ENCODE assay signal across 12 cellular contexts in genomic region chr5:167565555-167565954, GRCh38.
DNase-seq lines count a peak whose midpoint lies in the region; ATAC-seq and TF ChIP-seq lines count a peak whose summit lies in the region.
"Had no signal": no experiment of that assay in that cellular context is flagged by ENCODE, and none has a peak within 500 bp of the region (broad histone marks: within the 10 kb centered on the region; RNA-seq: fewer than 3 reads in every experiment).

No MANE protein-coding gene starts in this region.

- no peak overlapping the region for H3K4me3 ChIP-seq in OCI-LY1 (ENCODE audit: low read depth, low read length, poor library complexity, severe bottlenecking)
- H3K4me3 ChIP-seq in epithelial cell of proximal tubule (ENCODE audit: low read depth, low read length): no peak overlapping the region
- H3K4me3 ChIP-seq: sigmoid colon, SK-N-MC had no signal

- no peaks in the 10 kb centered on the region for H3K9me2 ChIP-seq in OCI-LY1 (ENCODE audit: low read depth, low read length)

- H3K79me2 ChIP-seq in OCI-LY1 (ENCODE audit: insufficient read depth, low read length): no peaks in the 10 kb centered on the region

- DNase-seq in NCI-H748 (lab: John Stamatoyannopoulos, UW; ENCODE audit: unreplicated experiment) (peak; percentile 3), NCI-H748 treated with DMSO at 0.1 percent for 48 hours (lab: John Stamatoyannopoulos, UW) (no peak), epithelial cell of proximal tubule (ENCODE audit: low read depth) (no peak), sciatic nerve (ENCODE audit: low spot score) (no peak)
- DNase-seq: activated T-cell treated with anti-CD3 and anti-CD28 coated beads, Interleukin-2, amount 50 U/mL, for 72 hours; CD4-positive, alpha-beta T cell; sigmoid colon had no signal

- TF ChIP-seq CTCF in OCI-LY1 (IDR thresholded peaks at IDR 0.05; ENCODE audit: low read length) (peak; percentile 28; the same call in 1 of the 2 replicates), epithelial cell of proximal tubule (conservative IDR thresholded peaks at IDR 0.05; ENCODE audit: low read depth, low read length) (peak; percentile 57)

- no peak overlapping the region for H2AFZ ChIP-seq in OCI-LY1 (ENCODE audit: low read length)

- ATAC-seq in sciatic nerve (peak; percentile 41), HG02981 (IDR thresholded peaks at IDR 0.05; ENCODE audit: unreplicated experiment) (no peak), HG03108 (IDR thresholded peaks at IDR 0.05; ENCODE audit: unreplicated experiment) (no peak), HG02852 (IDR thresholded peaks at IDR 0.05; ENCODE audit: unreplicated experiment) (no peak)
- ATAC-seq: activated T-cell treated with anti-CD3 and anti-CD28 coated beads, Interleukin-2, amount 50 U/mL, for 72 hours had no signal

- H3K9me3 ChIP-seq in OCI-LY1 (ENCODE audit: low read length): no peaks in the 10 kb centered on the region
- H3K9me3 ChIP-seq: sigmoid colon had no signal

- intact Hi-C loops in sciatic nerve (cut with DNase I): no loop called here

- no peaks in the 10 kb centered on the region for H3K27me3 ChIP-seq in OCI-LY1 (ENCODE audit: insufficient read depth, low read length)
- H3K27me3 ChIP-seq: sigmoid colon had no signal

- no peak overlapping the region for H3K4me2 ChIP-seq in OCI-LY1 (ENCODE audit: low read length)

- no peaks in the 10 kb centered on the region for H4K20me1 ChIP-seq in OCI-LY1 (ENCODE audit: insufficient read depth, low read length)

- H3F3A ChIP-seq in OCI-LY1 (ENCODE audit: insufficient read depth, low read length): no peaks in the 10 kb centered on the region

- H3K4me1 ChIP-seq in OCI-LY1 (ENCODE audit: insufficient read depth, low read length, severe bottlenecking): no peaks in the 10 kb centered on the region
- H3K4me1 ChIP-seq: sigmoid colon had no signal

- no peaks in the 10 kb centered on the region for H3K36me3 ChIP-seq in OCI-LY1 (ENCODE audit: insufficient read depth, low read length)
- H3K36me3 ChIP-seq: sigmoid colon had no signal

- H3K9ac ChIP-seq in OCI-LY1 (ENCODE audit: low read length): no peak overlapping the region

- no peak overlapping the region for H3K27ac ChIP-seq in OCI-LY1 (ENCODE audit: low read depth, low read length, poor library complexity, severe bottlenecking)
- H3K27ac ChIP-seq: sigmoid colon had no signal
